20 cellular contexts compared by ENCODE assay signal in the genomic region with DNA sequence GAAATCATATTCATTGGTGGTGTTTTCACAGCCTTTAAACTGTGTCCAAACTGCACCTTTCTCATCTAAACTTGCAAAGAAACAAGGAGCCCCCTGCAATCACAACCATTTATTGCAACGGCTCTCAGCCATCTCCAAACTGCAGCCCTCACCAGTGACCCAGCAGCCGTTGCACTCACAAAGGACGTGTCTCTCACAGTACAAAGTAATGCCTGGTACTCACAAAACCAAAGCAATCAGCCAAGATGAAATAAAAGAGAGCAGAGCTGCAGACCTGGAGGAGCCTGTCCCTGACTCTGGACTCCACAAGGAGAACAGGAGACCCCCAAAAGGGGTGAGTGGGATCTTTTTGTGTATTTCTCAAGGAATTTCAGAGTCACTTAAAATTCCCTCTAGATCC. TPM values are rescaled to one million over a fixed set of nuclear protein-coding genes. Genes with fewer than 3 reads are reported as not detected.
A peak's percentile ranks its signal among the peaks of the same experiment; 100 is the strongest.
DNase-seq lines count a peak whose midpoint lies in the region; ATAC-seq and TF ChIP-seq lines count a peak whose summit lies in the region.
"Had no signal": no experiment of that assay in that cellular context is flagged by ENCODE, and none has a peak within 500 bp of the region (broad histone marks: within the 10 kb centered on the region; RNA-seq: fewer than 3 reads in every experiment).

No MANE protein-coding gene starts in this region.

- H3K9me2 ChIP-seq in Loucy (replicated peaks; ENCODE audit: low read depth, low read length) = no peaks in the 10 kb centered on the region

- no peaks in the 10 kb centered on the region for H3K27me3 ChIP-seq in Loucy (ENCODE audit: insufficient read depth, low read length, poor library complexity, severe bottlenecking)
- H3K27me3 ChIP-seq in spleen (replicated peaks in 1 of 7) = no peaks in the 10 kb centered on the region
- H3K27me3 ChIP-seq: colonic mucosa, upper lobe of left lung had no signal

- H3K36me3 ChIP-seq in Loucy (ENCODE audit: insufficient read depth, low read length) (no peaks in the 10 kb centered on the region; the same call in 1 of the 2 replicates), spleen (peaks cover 0 to 18% (median 0%) of the 10 kb centered on the region in 6 donors)
- H3K36me3 ChIP-seq: colonic mucosa, upper lobe of left lung had no signal

- H3K27me3 Mint-ChIP-seq in activated CD4-positive, alpha-beta T cell treated with anti-CD3 and anti-CD28 coated beads for 36 hours = no peaks in the 10 kb centered on the region
- H3K27me3 Mint-ChIP-seq in activated naive CD8-positive, alpha-beta T cell = no peaks in the 10 kb centered on the region

- peaks cover 23% of the 10 kb centered on the region for H3K79me2 ChIP-seq in Loucy (ENCODE audit: insufficient read depth, low read length)

- peak overlapping the region; percentile 68 for H3K9ac ChIP-seq in Loucy (ENCODE audit: low read depth, low read length, poor library complexity, severe bottlenecking)

- POLR2A ChIA-PET in activated CD4-positive, alpha-beta T cell treated with anti-CD3 and anti-CD28 coated beads for 36 hours (lab: Charles Lee) = interaction anchor here (1.0 kb wide), 1 partner anchor 116 kb away, joined by 3 read pairs; a partner anchor contains a TSS

- H3K4me3 ChIP-seq in Loucy (ENCODE audit: low read length, poor library complexity, severe bottlenecking) (peak overlapping the region; percentile 59), spleen (peak overlapping the region in 1 of 8 donors; percentile 71)
- H3K4me3 ChIP-seq: colonic mucosa, upper lobe of left lung had no signal

- peaks cover 71% of the 10 kb centered on the region for H3K4me1 ChIP-seq in Loucy (ENCODE audit: insufficient read depth, low read length, poor library complexity, severe bottlenecking)
- peaks cover 22 to 99% (median 79%) of the 10 kb centered on the region in 6 donors for H3K4me1 ChIP-seq in spleen
- H3K4me1 ChIP-seq: colonic mucosa had no signal

- no peak for TF ChIP-seq POLR2A in spleen (IDR thresholded peaks at IDR 0.05)

- CTCF ChIA-PET in activated CD4-positive, alpha-beta T cell treated with anti-CD3 and anti-CD28 coated beads for 36 hours (lab: Charles Lee) = interaction anchor here (1.3 to 23.1 kb wide), 4 partner anchors 8 to 107 kb away, joined by 4 to 450 read pairs (median 46); no protein-coding TSS in a partner anchor

- peak overlapping the region; percentile 42 for H3K4me3 Mint-ChIP-seq in activated CD4-positive, alpha-beta T cell treated with anti-CD3 and anti-CD28 coated beads for 36 hours
- peak overlapping the region; percentile 93 for H3K4me3 Mint-ChIP-seq in activated naive CD8-positive, alpha-beta T cell

- H3K9me3 ChIP-seq in Loucy (ENCODE audit: insufficient read depth, low read depth, low read length) (peaks cover 8% of the 10 kb centered on the region; the same call in 1 of the 2 replicates), spleen (peaks cover 0 to 11% (median 8%) of the 10 kb centered on the region in 8 donors)
- H3K9me3 ChIP-seq: colonic mucosa had no signal

- peaks cover 8% of the 10 kb centered on the region for H3K9me3 Mint-ChIP-seq in activated CD4-positive, alpha-beta T cell treated with anti-CD3 and anti-CD28 coated beads for 36 hours (ENCODE audit: low read depth)
- no peaks in the 10 kb centered on the region for H3K9me3 Mint-ChIP-seq in activated naive CD8-positive, alpha-beta T cell (ENCODE audit: low read depth)

- H4K20me1 ChIP-seq in Loucy (ENCODE audit: insufficient read depth, low read length, poor library complexity, severe bottlenecking) = no peaks in the 10 kb centered on the region

- peaks cover 12% of the 10 kb centered on the region; the same call in 1 of the 2 replicates for H3F3A ChIP-seq in Loucy (ENCODE audit: low read depth)

- H3K36me3 Mint-ChIP-seq in activated CD4-positive, alpha-beta T cell treated with anti-CD3 and anti-CD28 coated beads for 36 hours (ENCODE audit: low read depth) = peaks cover 75% of the 10 kb centered on the region
- peaks cover 12% of the 10 kb centered on the region for H3K36me3 Mint-ChIP-seq in activated naive CD8-positive, alpha-beta T cell

- WGBS in spleen, 5 donors = 15 to 34% (median 17%) methylated on average over 3 of the region's 3 CpGs

- ATAC-seq in activated CD4-positive, alpha-beta T cell treated with anti-CD3 and anti-CD28 coated beads for 36 hours = no peak
- ATAC-seq in HG02763 (IDR thresholded peaks at IDR 0.05; ENCODE audit: unreplicated experiment) (no peak), HG02840 (IDR thresholded peaks at IDR 0.05; ENCODE audit: low FRiP score, unreplicated experiment) (no peak)
- ATAC-seq: left lobe of liver had no signal

- peak; percentile 38 for DNase-seq in activated CD4-positive, alpha-beta T cell treated with anti-CD3 and anti-CD28 coated beads for 36 hours
- DNase-seq in activated CD4-positive, alpha-beta T cell treated with anti-CD3 and anti-CD28 coated beads for 4 hours = no peak
- DNase-seq in spleen = no peak
- DNase-seq in UCSD-AML1 (lab: John Stamatoyannopoulos, UW; ENCODE audit: unreplicated experiment) = no peak
- DNase-seq: colonic mucosa; foreskin melanocyte; IMR-90; NCI-H2107; NCI-H774; posterior cingulate gyrus; stimulated activated CD4-positive, alpha-beta T cell treated with anti-CD3 and anti-CD28 coated beads, Interleukin-4, amount 100 ng/mL, for 24 hours; upper lobe of left lung had no signal

- peak overlapping the region; percentile 94 for H3K27ac Mint-ChIP-seq in activated CD4-positive, alpha-beta T cell treated with anti-CD3 and anti-CD28 coated beads for 36 hours
- H3K27ac Mint-ChIP-seq in activated naive CD8-positive, alpha-beta T cell = peak overlapping the region; percentile 94

- peak overlapping the region; percentile 74 for H3K4me2 ChIP-seq in Loucy (ENCODE audit: low read depth, low read length, poor library complexity, severe bottlenecking)

- intact Hi-C loops in activated CD4-positive, alpha-beta T cell treated with anti-CD3 and anti-CD28 coated beads for 36 hours (cut with DNase I, micrococcal nuclease) = loop anchor here in 1 of 2 experiments (1.0 kb wide), 2 partner anchors 8 to 12 kb away; no protein-coding TSS in a partner anchor
- intact Hi-C loops in spleen (cut with DNase I; ENCODE audit: low total_unique reads) = no loop called here

- peaks cover 82% of the 10 kb centered on the region for H3K4me1 Mint-ChIP-seq in activated CD4-positive, alpha-beta T cell treated with anti-CD3 and anti-CD28 coated beads for 36 hours
- H3K4me1 Mint-ChIP-seq in activated naive CD8-positive, alpha-beta T cell (ENCODE audit: low read depth) = peaks cover 88% of the 10 kb centered on the region

- TF ChIP-seq CTCF in Loucy (conservative IDR thresholded peaks at IDR 0.05; ENCODE audit: low read length) (no peak), spleen (IDR thresholded peaks at IDR 0.05 in 8 of 11, conservative IDR thresholded peaks at IDR 0.05 in 3 of 11) (no peak)

- H2AFZ ChIP-seq in Loucy (ENCODE audit: low read length) = peak overlapping the region; percentile 70

- peak overlapping the region; percentile 46 to 91 (median 86) for H3K27ac ChIP-seq in spleen
- H3K27ac ChIP-seq: colonic mucosa had no signal

RNA-seq across cellular contexts. Expression of a gene that starts 20.2 kb away (rescaled TPM):
- 10 to 100 TPM; 22.1 to 27.6 TPM for total RNA-seq in activated CD4-positive, alpha-beta T cell treated with anti-CD3 and anti-CD28 coated beads for 36 hours
- total RNA-seq in spleen = 10 to 100 TPM; 12.1 to 22.9 (median 20.0) TPM
- polyA plus RNA-seq in spleen = 10 to 100 TPM; 10.3 to 21.0 (median 17.4) TPM
- total RNA-seq: A172, Daoy, IMR-90, RPMI7951 had no signal
- polyA plus RNA-seq: IMR-90 had no signal
